ENCODE assay signal across 8 cellular contexts in genomic region chr9:35161713-35162604, GRCh38. TPM values are rescaled to one million over a fixed set of nuclear protein-coding genes. Genes with fewer than 3 reads are reported as not detected.
DNase-seq lines count a peak whose midpoint lies in the region; ATAC-seq lines count a peak whose summit lies in the region.

UNC13B (plus strand) TSS chr9:35162009; CDS start chr9:35162284, 275 bp downstream.

- ATAC-seq in GM18502 (IDR thresholded peaks at IDR 0.05; ENCODE audit: poor library complexity, unreplicated experiment) = peak; percentile 77
- ATAC-seq in HG03095 (IDR thresholded peaks at IDR 0.05; ENCODE audit: unreplicated experiment) = peak; percentile 63
- no peak for ATAC-seq in HG02970 (IDR thresholded peaks at IDR 0.05; ENCODE audit: low FRiP score, unreplicated experiment)

- peak; percentile 42 for DNase-seq in NCI-H226
- DNase-seq in activated CD4-positive, alpha-beta T cell treated with anti-CD3 and anti-CD28 coated beads for 24 hours (ENCODE audit: low read depth in 2 of 2) = peak; percentile 58 to 78
- DNase-seq in cerebellum (ENCODE audit: low spot score) = peak; percentile 97
- peak; percentile 98 for DNase-seq in islet precursor cell
- DNase-seq in stimulated activated CD4-positive, alpha-beta T cell treated with anti-CD3 and anti-CD28 coated beads, Interleukin-12 subunit alpha, Interleukin-12 subunit beta, amount 100 ng/mL, for 24 hours (ENCODE audit: low read depth in 2 of 2) = peak; percentile 70 to 78

RNA-seq across cellular contexts. Expression of gene UNC13B, which starts in this region (rescaled TPM):
- total RNA-seq in cerebellum = 21.1 TPM

Comparison
In these comparisons a context has a peak if more than half of its experiments do, and no peak if none do; other contexts are left out.
1. DNase-seq: peak in every context shown above with its lines; median percentile 98 in islet precursor cell; 97 in cerebellum; 74 in stimulated activated CD4-positive, alpha-beta T cell treated with anti-CD3 and anti-CD28 coated beads, Interleukin-12 subunit alpha, Interleukin-12 subunit beta, amount 100 ng/mL, for 24 hours; 68 in activated CD4-positive, alpha-beta T cell treated with anti-CD3 and anti-CD28 coated beads for 24 hours; 42 in NCI-H226.